In genomic region chr4:140236649-140237160, GRCh38 we compare ENCODE assay signal across 1 cellular context.
TF ChIP-seq lines count a peak whose summit lies in the region.

No MANE protein-coding gene starts in this region.

TF ChIP-seq in H1, 55 proteins besides CTCF, POLR2A, EP300 and RAD21 (continued from another document):
- TF ChIP-seq USF2 (IDR thresholded peaks at IDR 0.05; ENCODE audit: low read length) = no peak
- no peak for TF ChIP-seq JUND (IDR thresholded peaks at IDR 0.05; ENCODE audit: low read length)
- no peak for TF ChIP-seq PHF8 (conservative IDR thresholded peaks at IDR 0.05; ENCODE audit: low read depth, low read length)
- TF ChIP-seq TAF7 (optimal IDR thresholded peaks at IDR 0.05; ENCODE audit: borderline replicate concordance, low read depth, low read length) = no peak
- no peak for TF ChIP-seq CREB1 (IDR thresholded peaks at IDR 0.05)
- TF ChIP-seq HDAC6 (IDR thresholded peaks at IDR 0.05; ENCODE audit: low read depth, low read length) = no peak
- no peak for TF ChIP-seq CHD7 (IDR thresholded peaks at IDR 0.05; ENCODE audit: insufficient replicate concordance, low read length)
- no peak for TF ChIP-seq RFX5 (IDR thresholded peaks at IDR 0.05; ENCODE audit: borderline replicate concordance, low read depth, low read length)
TF ChIP-seq in H1: peak in this region for 0.
